Comparison of ENCODE assay signal across 15 cellular contexts in genomic region chr5:60652206-60652605, GRCh38. TPM values are rescaled to one million over a fixed set of nuclear protein-coding genes. Genes with fewer than 3 reads are reported as not detected.
DNase-seq lines count a peak whose midpoint lies in the region; ATAC-seq and TF ChIP-seq lines count a peak whose summit lies in the region.
"Had no signal": no experiment of that assay in that cellular context is flagged by ENCODE, and none has a peak within 500 bp of the region (broad histone marks: within the 10 kb centered on the region; RNA-seq: fewer than 3 reads in every experiment).

No MANE protein-coding gene starts in this region.

- no peak overlapping the region for H3K27ac Mint-ChIP-seq in activated CD8-positive, alpha-beta memory T cell treated with anti-CD3 and anti-CD28 coated beads, Interleukin-2, amount 10 ng/mL, durations not matched to agents 7 days and 5 days
- H3K27ac Mint-ChIP-seq: activated CD8-positive, alpha-beta T cell treated with anti-CD3 and anti-CD28 coated beads for 36 hours; nephron; type B pancreatic cell had no signal

- peaks cover 36% of the 10 kb centered on the region for H3K9me3 ChIP-seq in left ventricle myocardium inferior (replicated peaks)

- H3K27me3 ChIP-seq in left ventricle myocardium inferior (ENCODE audit: low read depth) = no peaks in the 10 kb centered on the region
- H3K27me3 ChIP-seq: BLaER1, cardiac muscle cell, SJCRH30 had no signal

- no peak for TF ChIP-seq CTCF in left ventricle myocardium inferior (IDR thresholded peaks at IDR 0.05; ENCODE audit: borderline replicate concordance)

- H3K27me3 Mint-ChIP-seq in activated CD8-positive, alpha-beta memory T cell treated with anti-CD3 and anti-CD28 coated beads, Interleukin-2, amount 10 ng/mL, durations not matched to agents 7 days and 5 days = no peaks in the 10 kb centered on the region
- H3K27me3 Mint-ChIP-seq: activated CD8-positive, alpha-beta T cell treated with anti-CD3 and anti-CD28 coated beads for 36 hours; type B pancreatic cell had no signal

- peaks cover 6% of the 10 kb centered on the region for H3K36me3 Mint-ChIP-seq in activated CD8-positive, alpha-beta memory T cell treated with anti-CD3 and anti-CD28 coated beads, Interleukin-2, amount 10 ng/mL, durations not matched to agents 7 days and 5 days

- no peaks in the 10 kb centered on the region for H3K36me3 ChIP-seq in left ventricle myocardium inferior
- H3K36me3 ChIP-seq: cardiac muscle cell had no signal

- DNase-seq in Right ventricle myocardium superior = no peak
- no peak for DNase-seq in left ventricle myocardium inferior
- peak; percentile 60 for DNase-seq in RKO (ENCODE audit: low spot score)
- peak; percentile 96 for DNase-seq in fibroblast of peridontal ligament (ENCODE audit: extremely low read depth)
- no peak for DNase-seq in activated effector memory CD4-positive, alpha-beta T cell treated with anti-CD3 and anti-CD28 coated beads, Interleukin-2, amount 50 U/mL, for 16 hours
- DNase-seq in activated CD8-positive, alpha-beta memory T cell treated with anti-CD3 and anti-CD28 coated beads, Interleukin-2, amount 10 ng/mL, durations not matched to agents 7 days and 5 days = no peak
- DNase-seq in posterior cingulate gyrus = no peak
- DNase-seq in activated CD8-positive, alpha-beta memory T cell treated with anti-CD3 and anti-CD28 coated beads, Interleukin-2, amount 50 U/mL, for 48 hours = no peak
- DNase-seq: activated CD8-positive, alpha-beta T cell treated with anti-CD3 and anti-CD28 coated beads for 36 hours; SJCRH30; stimulated activated CD4-positive, alpha-beta T cell treated with anti-CD3 and anti-CD28 coated beads, Interleukin-4, amount 100 ng/mL, for 24 hours had no signal

- intact Hi-C loops in Right ventricle myocardium superior (cut with DNase I) (no loop called here), left ventricle myocardium inferior (cut with micrococcal nuclease) (no loop called here), posterior cingulate gyrus (cut with DNase I) (no loop called here)

- no peak overlapping the region for H3K27ac ChIP-seq in left ventricle myocardium inferior (replicated peaks)
- H3K27ac ChIP-seq: BLaER1, cardiac muscle cell, SJCRH30 had no signal

- H3K9me3 Mint-ChIP-seq in activated CD8-positive, alpha-beta memory T cell treated with anti-CD3 and anti-CD28 coated beads, Interleukin-2, amount 10 ng/mL, durations not matched to agents 7 days and 5 days (ENCODE audit: low read depth) = peaks cover 10% of the 10 kb centered on the region

- H3K4me3 Mint-ChIP-seq in activated CD8-positive, alpha-beta memory T cell treated with anti-CD3 and anti-CD28 coated beads, Interleukin-2, amount 10 ng/mL, durations not matched to agents 7 days and 5 days = no peak overlapping the region
- H3K4me3 Mint-ChIP-seq: activated CD8-positive, alpha-beta T cell treated with anti-CD3 and anti-CD28 coated beads for 36 hours; nephron; type B pancreatic cell had no signal

- no peaks in the 10 kb centered on the region for H3K4me1 ChIP-seq in left ventricle myocardium inferior
- H3K4me1 ChIP-seq: BLaER1, SJCRH30 had no signal

- CTCF ChIA-PET in activated CD8-positive, alpha-beta memory T cell treated with anti-CD3 and anti-CD28 coated beads, Interleukin-2, amount 10 ng/mL, durations not matched to agents 7 days and 5 days (lab: Charles Lee) = interaction anchor here (1.0 to 1.2 kb wide), 2 partner anchors 25 to 48 kb away, joined by 3 to 4 read pairs; partner anchors contain the start of gene DEPDC1B

- H3K4me3 ChIP-seq in left ventricle myocardium inferior = no peak overlapping the region
- H3K4me3 ChIP-seq: BLaER1, cardiac muscle cell, SJCRH30 had no signal

- peak; percentile 41 for ATAC-seq in Right ventricle myocardium superior (ENCODE audit: poor library complexity)
- no peak for ATAC-seq in activated CD8-positive, alpha-beta memory T cell treated with anti-CD3 and anti-CD28 coated beads, Interleukin-2, amount 10 ng/mL, durations not matched to agents 7 days and 5 days
- ATAC-seq: activated CD8-positive, alpha-beta T cell treated with anti-CD3 and anti-CD28 coated beads for 36 hours had no signal

- H3K4me1 Mint-ChIP-seq in activated CD8-positive, alpha-beta memory T cell treated with anti-CD3 and anti-CD28 coated beads, Interleukin-2, amount 10 ng/mL, durations not matched to agents 7 days and 5 days = no peaks in the 10 kb centered on the region
- H3K4me1 Mint-ChIP-seq: nephron had no signal

RNA-seq across cellular contexts. Expression of gene DEPDC1B, which starts 47.8 kb away (rescaled TPM):
- total RNA-seq in Right ventricle myocardium superior (0.27 TPM), left ventricle myocardium inferior (0.30 TPM)
- 10 to 100 TPM; 35.3 to 38.7 TPM for total RNA-seq in activated CD8-positive, alpha-beta memory T cell treated with anti-CD3 and anti-CD28 coated beads, Interleukin-2, amount 10 ng/mL, durations not matched to agents 7 days and 5 days

Comparison
In these comparisons a context has a peak if more than half of its experiments do, and no peak if none do; other contexts are left out.
1. DNase-seq: peak in RKO (single experiment) and fibroblast of peridontal ligament (single experiment); none in Right ventricle myocardium superior (single experiment), left ventricle myocardium inferior (single experiment), activated effector memory CD4-positive, alpha-beta T cell treated with anti-CD3 and anti-CD28 coated beads, Interleukin-2, amount 50 U/mL, for 16 hours (single experiment), activated CD8-positive, alpha-beta memory T cell treated with anti-CD3 and anti-CD28 coated beads, Interleukin-2, amount 10 ng/mL, durations not matched to agents 7 days and 5 days (single experiment), posterior cingulate gyrus (0 of 10) and activated CD8-positive, alpha-beta memory T cell treated with anti-CD3 and anti-CD28 coated beads, Interleukin-2, amount 50 U/mL, for 48 hours (single experiment).
2. RNA of gene DEPDC1B, which starts 47.8 kb away (total RNA-seq): 35.3 to 38.7 TPM in activated CD8-positive, alpha-beta memory T cell treated with anti-CD3 and anti-CD28 coated beads, Interleukin-2, amount 10 ng/mL, durations not matched to agents 7 days and 5 days; 0.30 TPM in left ventricle myocardium inferior (single experiment) and 0.27 TPM in Right ventricle myocardium superior (single experiment); every median in the first group is over 10 times any median in the second.